In genomic region chr3:47865192-47865591, GRCh38 we compare ENCODE assay signal across 16 cellular contexts.
DNase-seq lines count a peak whose midpoint lies in the region; ATAC-seq, FAIRE-seq and TF ChIP-seq lines count a peak whose summit lies in the region.
"Had no signal": no experiment of that assay in that cellular context is flagged by ENCODE, and none has a peak within 500 bp of the region (broad histone marks: within the 10 kb centered on the region; RNA-seq: fewer than 3 reads in every experiment).

No MANE protein-coding gene starts in this region.

- H3K36me3 ChIP-seq in pancreas = peaks cover 3 to 37% (median 16%) of the 10 kb centered on the region in 3 donors
- peaks cover 6% of the 10 kb centered on the region for H3K36me3 ChIP-seq in smooth muscle cell (ENCODE audit: low read depth)

- H3K4me3 Mint-ChIP-seq in activated T-cell treated with anti-CD3 and anti-CD28 coated beads, Interleukin-2, amount 50 U/mL, for 24 hours = no peak overlapping the region
- no peak overlapping the region for H3K4me3 Mint-ChIP-seq in activated T-cell treated with anti-CD3 and anti-CD28 coated beads, Interleukin-2, amount 50 U/mL, for 72 hours
- H3K4me3 Mint-ChIP-seq in T-helper 17 cell = no peak overlapping the region
- H3K4me3 Mint-ChIP-seq: activated T-helper 1 cell treated with anti-CD3 and anti-CD28 coated beads, Interleukin-12 subunit alpha, Interleukin-12 subunit beta, Interleukin-2, Interleukin-4 antibody, amounts not matched to agents 30 ng/mL and 10 ng/mL and 1 ng/mL, durations not matched to agents 14 hours and 24 hours and 36 hours; mesothelial cell of epicardium had no signal

- H2AFZ ChIP-seq in smooth muscle cell (ENCODE audit: low read depth) = no peak overlapping the region

- no peak for FAIRE-seq in pancreas (lab: Jason Lieb, UNC)

- H3K27me3 Mint-ChIP-seq in activated T-cell treated with anti-CD3 and anti-CD28 coated beads, Interleukin-2, amount 50 U/mL, for 24 hours = no peaks in the 10 kb centered on the region
- no peaks in the 10 kb centered on the region for H3K27me3 Mint-ChIP-seq in activated T-cell treated with anti-CD3 and anti-CD28 coated beads, Interleukin-2, amount 50 U/mL, for 72 hours (ENCODE audit: low read depth)
- H3K27me3 Mint-ChIP-seq in T-helper 17 cell = no peaks in the 10 kb centered on the region

- H3K4me3 ChIP-seq in epithelial cell of proximal tubule (ENCODE audit: low read depth, low read length) (no peak overlapping the region), pancreas (no peak overlapping the region), smooth muscle cell (no peak overlapping the region)
- H3K4me3 ChIP-seq: ascending aorta, prostate gland, tibial artery had no signal

- H3K36me3 Mint-ChIP-seq in activated T-cell treated with anti-CD3 and anti-CD28 coated beads, Interleukin-2, amount 50 U/mL, for 24 hours (ENCODE audit: low read depth) = peaks cover 66% of the 10 kb centered on the region
- peaks cover 0 to 10% of the 10 kb centered on the region in 2 donors for H3K36me3 Mint-ChIP-seq in activated T-cell treated with anti-CD3 and anti-CD28 coated beads, Interleukin-2, amount 50 U/mL, for 72 hours (ENCODE audit: insufficient read depth in 2 of 2)
- H3K36me3 Mint-ChIP-seq in T-helper 17 cell (ENCODE audit: low read depth) = peaks cover 11% of the 10 kb centered on the region

- intact Hi-C loops in pancreas (cut with DNase I) = no loop called here

- no peaks in the 10 kb centered on the region for H3K4me1 Mint-ChIP-seq in activated T-cell treated with anti-CD3 and anti-CD28 coated beads, Interleukin-2, amount 50 U/mL, for 24 hours (ENCODE audit: low read depth)
- no peaks in the 10 kb centered on the region for H3K4me1 Mint-ChIP-seq in activated T-cell treated with anti-CD3 and anti-CD28 coated beads, Interleukin-2, amount 50 U/mL, for 72 hours (ENCODE audit: low read depth)
- peaks cover 5% of the 10 kb centered on the region for H3K4me1 Mint-ChIP-seq in T-helper 17 cell
- H3K4me1 Mint-ChIP-seq: mesothelial cell of epicardium had no signal

- H3K27ac Mint-ChIP-seq in activated T-cell treated with anti-CD3 and anti-CD28 coated beads, Interleukin-2, amount 50 U/mL, for 24 hours = peak overlapping the region; percentile 76
- H3K27ac Mint-ChIP-seq in activated T-cell treated with anti-CD3 and anti-CD28 coated beads, Interleukin-2, amount 50 U/mL, for 72 hours = no peak overlapping the region
- peak overlapping the region; percentile 76 for H3K27ac Mint-ChIP-seq in T-helper 17 cell
- H3K27ac Mint-ChIP-seq: mesothelial cell of epicardium had no signal

- peaks cover 13% of the 10 kb centered on the region for H4K20me1 ChIP-seq in smooth muscle cell (ENCODE audit: low read depth)

- WGBS in pancreas, 2 donors = 67 to 73% methylated on average over 3 of the region's 3 CpGs
- 82% methylated on average over 3 of the region's 3 CpGs for WGBS in smooth muscle cell (ENCODE audit: low lambda C conversion rate)

- H3K27ac ChIP-seq in pancreas (no peak overlapping the region), smooth muscle cell (ENCODE audit: low read depth) (no peak overlapping the region)
- H3K27ac ChIP-seq: ascending aorta, prostate gland, tibial artery had no signal

- H3K9me3 ChIP-seq in T-helper 17 cell (ENCODE audit: control insufficient read depth, low read length, poor library complexity, severe bottlenecking) (no peaks in the 10 kb centered on the region), pancreas (no peaks in the 10 kb centered on the region), smooth muscle cell (replicated peaks; ENCODE audit: low read depth) (no peaks in the 10 kb centered on the region)
- H3K9me3 ChIP-seq: ascending aorta, prostate gland, tibial artery had no signal

- ATAC-seq in activated T-cell treated with anti-CD3 and anti-CD28 coated beads, Interleukin-2, amount 50 U/mL, for 72 hours (replicated peaks in 1 of 2) = no peak
- ATAC-seq in T-helper 17 cell = no peak
- ATAC-seq in pancreas = no peak

- no peak overlapping the region for H3K9ac ChIP-seq in smooth muscle cell (ENCODE audit: low read depth)

- H3K9me3 Mint-ChIP-seq in activated T-cell treated with anti-CD3 and anti-CD28 coated beads, Interleukin-2, amount 50 U/mL, for 24 hours = no peaks in the 10 kb centered on the region
- no peaks in the 10 kb centered on the region for H3K9me3 Mint-ChIP-seq in activated T-cell treated with anti-CD3 and anti-CD28 coated beads, Interleukin-2, amount 50 U/mL, for 72 hours
- H3K9me3 Mint-ChIP-seq: activated T-helper 1 cell treated with anti-CD3 and anti-CD28 coated beads, Interleukin-12 subunit alpha, Interleukin-12 subunit beta, Interleukin-2, Interleukin-4 antibody, amounts not matched to agents 30 ng/mL and 10 ng/mL and 1 ng/mL, durations not matched to agents 14 hours and 24 hours and 36 hours; mesothelial cell of epicardium had no signal

- DNase-seq in activated T-cell treated with anti-CD3 and anti-CD28 coated beads, Interleukin-2, amount 50 U/mL, for 24 hours = no peak
- no peak for DNase-seq in activated T-cell treated with anti-CD3 and anti-CD28 coated beads, Interleukin-2, amount 50 U/mL, for 72 hours
- no peak for DNase-seq in T-helper 17 cell
- DNase-seq in epithelial cell of proximal tubule (ENCODE audit: low read depth) = no peak
- peak; percentile 19 for DNase-seq in renal cortical epithelial cell (ENCODE audit: low read depth)
- DNase-seq in stimulated activated CD4-positive, alpha-beta T cell treated with anti-CD3 and anti-CD28 coated beads, Interleukin-4, amount 100 ng/mL, for 4 hours = no peak
- DNase-seq in pancreas = no peak
- no peak for DNase-seq in smooth muscle cell (lab: John Stamatoyannopoulos, UW; ENCODE audit: unreplicated experiment)
- DNase-seq: activated CD4-positive, alpha-beta T cell treated with anti-CD3 and anti-CD28 coated beads for 4 hours; Calu3; effector CD4-positive, alpha-beta T cell; tibial artery had no signal

- H3K4me1 ChIP-seq in pancreas (no peaks in the 10 kb centered on the region), smooth muscle cell (ENCODE audit: low read depth) (no peaks in the 10 kb centered on the region)
- H3K4me1 ChIP-seq: prostate gland, tibial artery had no signal

- H3K79me2 ChIP-seq in smooth muscle cell (ENCODE audit: low read depth) = no peaks in the 10 kb centered on the region

- H3F3A ChIP-seq in smooth muscle cell (ENCODE audit: low read depth) = no peaks in the 10 kb centered on the region

- H3K27me3 ChIP-seq in pancreas (no peaks in the 10 kb centered on the region), smooth muscle cell (ENCODE audit: low read depth) (no peaks in the 10 kb centered on the region)
- H3K27me3 ChIP-seq: ascending aorta, tibial artery had no signal

- H3K4me2 ChIP-seq in smooth muscle cell = no peak overlapping the region

- TF ChIP-seq CTCF in epithelial cell of proximal tubule (conservative IDR thresholded peaks at IDR 0.05; ENCODE audit: low read depth, low read length) = peak; percentile 41
- TF ChIP-seq CTCF in pancreas (IDR thresholded peaks at IDR 0.05) = no peak
- TF ChIP-seq CTCF in smooth muscle cell (IDR thresholded peaks at IDR 0.05; ENCODE audit: borderline replicate concordance, insufficient read depth, poor library complexity, severe bottlenecking) = no peak
